In genomic region chr10:98445200-98445812, GRCh38 we compare ENCODE assay signal across 9 cellular contexts. TPM values are rescaled to one million over a fixed set of nuclear protein-coding genes. Genes with fewer than 3 reads are reported as not detected.
A peak's percentile ranks its signal among the peaks of the same experiment; 100 is the strongest.
DNase-seq lines count a peak whose midpoint lies in the region; ATAC-seq and TF ChIP-seq lines count a peak whose summit lies in the region.
"Had no signal": no experiment of that assay in that cellular context is flagged by ENCODE, and none has a peak within 500 bp of the region (broad histone marks: within the 10 kb centered on the region; RNA-seq: fewer than 3 reads in every experiment).

No MANE protein-coding gene starts in this region.

- no peak for ATAC-seq in GM18858 (IDR thresholded peaks at IDR 0.05; ENCODE audit: unreplicated experiment)
- ATAC-seq in body of pancreas = no peak

- peaks cover 3% of the 10 kb centered on the region for H3K4me1 ChIP-seq in iPS-15b (ENCODE audit: control insufficient read depth, insufficient read depth, low read length)
- H3K4me1 ChIP-seq in stomach smooth muscle (ENCODE audit: control insufficient read depth, insufficient read depth, low read length) = peaks cover 10% of the 10 kb centered on the region
- peaks cover 18% of the 10 kb centered on the region for H3K4me1 ChIP-seq in body of pancreas
- H3K4me1 ChIP-seq: BE2C had no signal

- peaks cover 48% of the 10 kb centered on the region for H3K4me1 Mint-ChIP-seq in activated CD4-positive, alpha-beta T cell treated with anti-CD3 and anti-CD28 coated beads, Interleukin-2, amount 10 ng/mL, durations not matched to agents 7 days and 5 days
- H3K4me1 Mint-ChIP-seq in activated T-helper 1 cell treated with anti-CD3 and anti-CD28 coated beads, Interleukin-12 subunit alpha, Interleukin-12 subunit beta, Interleukin-2, Interleukin-4 antibody, amounts not matched to agents 30 ng/mL and 10 ng/mL and 1 ng/mL, durations not matched to agents 14 hours and 24 hours and 36 hours (ENCODE audit: low read depth) = peaks cover 39% of the 10 kb centered on the region

- CTCF ChIA-PET in activated CD4-positive, alpha-beta T cell treated with anti-CD3 and anti-CD28 coated beads, Interleukin-2, amount 10 ng/mL, durations not matched to agents 7 days and 5 days (lab: Charles Lee) = interaction anchor here (1.0 to 3.1 kb wide), 2 partner anchors 22 to 23 kb away, joined by 5 to 10 read pairs; no protein-coding TSS in a partner anchor

- H3K4me3 ChIP-seq in iPS-15b (ENCODE audit: low read depth, low read length) = peak overlapping the region; percentile 69
- peak overlapping the region in 1 of 2 donors; percentile 89 for H3K4me3 ChIP-seq in stomach smooth muscle (ENCODE audit: low read length in 2 of 2)
- no peak overlapping the region for H3K4me3 ChIP-seq in body of pancreas

- peak overlapping the region; percentile 94 for H3K27ac Mint-ChIP-seq in activated CD4-positive, alpha-beta T cell treated with anti-CD3 and anti-CD28 coated beads, Interleukin-2, amount 10 ng/mL, durations not matched to agents 7 days and 5 days
- H3K27ac Mint-ChIP-seq in activated T-helper 1 cell treated with anti-CD3 and anti-CD28 coated beads, Interleukin-12 subunit alpha, Interleukin-12 subunit beta, Interleukin-2, Interleukin-4 antibody, amounts not matched to agents 30 ng/mL and 10 ng/mL and 1 ng/mL, durations not matched to agents 14 hours and 24 hours and 36 hours = peak overlapping the region; percentile 80

- TF ChIP-seq CTCF in body of pancreas (IDR thresholded peaks at IDR 0.05) = no peak

- peaks cover 36% of the 10 kb centered on the region for H3K36me3 Mint-ChIP-seq in activated CD4-positive, alpha-beta T cell treated with anti-CD3 and anti-CD28 coated beads, Interleukin-2, amount 10 ng/mL, durations not matched to agents 7 days and 5 days (ENCODE audit: low read depth)
- H3K36me3 Mint-ChIP-seq in activated T-helper 1 cell treated with anti-CD3 and anti-CD28 coated beads, Interleukin-12 subunit alpha, Interleukin-12 subunit beta, Interleukin-2, Interleukin-4 antibody, amounts not matched to agents 30 ng/mL and 10 ng/mL and 1 ng/mL, durations not matched to agents 14 hours and 24 hours and 36 hours (ENCODE audit: low read depth) = peaks cover 32% of the 10 kb centered on the region

- TF ChIP-seq POLR2A in body of pancreas (IDR thresholded peaks at IDR 0.05) = no peak

- WGBS in body of pancreas, 2 donors = 78 to 79% methylated on average over 10 of the region's 10 CpGs

- POLR2A ChIA-PET in activated CD4-positive, alpha-beta T cell treated with anti-CD3 and anti-CD28 coated beads, Interleukin-2, amount 10 ng/mL, durations not matched to agents 7 days and 5 days (lab: Charles Lee) = no interaction called here

- H3K27ac ChIP-seq in stomach smooth muscle (ENCODE audit: low read length) (peak overlapping the region; percentile 85), body of pancreas (peak overlapping the region in 2 of 4 donors; percentile 90 to 92)

- H3K27me3 ChIP-seq in iPS-15b (ENCODE audit: control insufficient read depth, insufficient read depth, low read length) (no peaks in the 10 kb centered on the region), stomach smooth muscle (ENCODE audit: control insufficient read depth in 1 of 2, insufficient read depth in 2 of 2, low read length in 2 of 2) (no peaks in the 10 kb centered on the region), body of pancreas (no peaks in the 10 kb centered on the region)
- H3K27me3 ChIP-seq: BE2C had no signal

- H3K36me3 ChIP-seq in iPS-15b (ENCODE audit: control insufficient read depth, insufficient read depth, low read length) (peaks cover 19% of the 10 kb centered on the region), stomach smooth muscle (ENCODE audit: control insufficient read depth in 2 of 2, insufficient read depth in 2 of 2, low read length in 2 of 2) (peaks cover 8 to 19% of the 10 kb centered on the region in 2 donors), body of pancreas (replicated peaks in 1 of 2; ENCODE audit: insufficient read depth in 1 of 2, low read depth in 2 of 2) (peaks cover 0 to 15% of the 10 kb centered on the region in 2 donors)
- H3K36me3 ChIP-seq: BE2C had no signal

- no peak for DNase-seq in activated CD4-positive, alpha-beta T cell treated with anti-CD3 and anti-CD28 coated beads, Interleukin-2, amount 10 ng/mL, durations not matched to agents 7 days and 5 days
- no peak for DNase-seq in activated CD4-positive, alpha-beta T cell treated with anti-CD3 and anti-CD28 coated beads for 48 hours
- no peak for DNase-seq in activated T-helper 1 cell treated with anti-CD3 and anti-CD28 coated beads, Interleukin-12 subunit alpha, Interleukin-12 subunit beta, Interleukin-2, Interleukin-4 antibody, amounts not matched to agents 30 ng/mL and 10 ng/mL and 1 ng/mL, durations not matched to agents 14 hours and 24 hours and 36 hours (ENCODE audit: low spot score)
- DNase-seq in body of pancreas (no peak), occipital lobe (lab: John Stamatoyannopoulos, UW) (no peak)
- DNase-seq: BE2C had no signal

- peaks cover 8% of the 10 kb centered on the region for H3K27me3 Mint-ChIP-seq in activated CD4-positive, alpha-beta T cell treated with anti-CD3 and anti-CD28 coated beads, Interleukin-2, amount 10 ng/mL, durations not matched to agents 7 days and 5 days
- peaks cover 11% of the 10 kb centered on the region for H3K27me3 Mint-ChIP-seq in activated T-helper 1 cell treated with anti-CD3 and anti-CD28 coated beads, Interleukin-12 subunit alpha, Interleukin-12 subunit beta, Interleukin-2, Interleukin-4 antibody, amounts not matched to agents 30 ng/mL and 10 ng/mL and 1 ng/mL, durations not matched to agents 14 hours and 24 hours and 36 hours (ENCODE audit: insufficient read depth)

- no peaks in the 10 kb centered on the region for H3K9me3 ChIP-seq in iPS-15b (ENCODE audit: control insufficient read depth, insufficient read depth, low read length)
- no peaks in the 10 kb centered on the region for H3K9me3 ChIP-seq in stomach smooth muscle (ENCODE audit: control insufficient read depth in 2 of 2, low read length in 2 of 2)
- no peaks in the 10 kb centered on the region for H3K9me3 ChIP-seq in body of pancreas
- H3K9me3 ChIP-seq: BE2C had no signal

- intact Hi-C loops in activated T-helper 1 cell treated with anti-CD3 and anti-CD28 coated beads, Interleukin-12 subunit alpha, Interleukin-12 subunit beta, Interleukin-2, Interleukin-4 antibody, amounts not matched to agents 30 ng/mL and 10 ng/mL and 1 ng/mL, durations not matched to agents 14 hours and 24 hours and 36 hours (cut with micrococcal nuclease) = loop anchor here (5.0 kb wide), 2 partner anchors 987 to 1172 kb away; partner anchors contain the start of gene GOT1
- intact Hi-C loops in body of pancreas (cut with DNase I) = no loop called here

- peak overlapping the region; percentile 94 for H3K4me3 Mint-ChIP-seq in activated CD4-positive, alpha-beta T cell treated with anti-CD3 and anti-CD28 coated beads, Interleukin-2, amount 10 ng/mL, durations not matched to agents 7 days and 5 days
- peak overlapping the region; percentile 92 for H3K4me3 Mint-ChIP-seq in activated T-helper 1 cell treated with anti-CD3 and anti-CD28 coated beads, Interleukin-12 subunit alpha, Interleukin-12 subunit beta, Interleukin-2, Interleukin-4 antibody, amounts not matched to agents 30 ng/mL and 10 ng/mL and 1 ng/mL, durations not matched to agents 14 hours and 24 hours and 36 hours

- no peaks in the 10 kb centered on the region for H3K9me3 Mint-ChIP-seq in activated CD4-positive, alpha-beta T cell treated with anti-CD3 and anti-CD28 coated beads, Interleukin-2, amount 10 ng/mL, durations not matched to agents 7 days and 5 days
- H3K9me3 Mint-ChIP-seq in activated T-helper 1 cell treated with anti-CD3 and anti-CD28 coated beads, Interleukin-12 subunit alpha, Interleukin-12 subunit beta, Interleukin-2, Interleukin-4 antibody, amounts not matched to agents 30 ng/mL and 10 ng/mL and 1 ng/mL, durations not matched to agents 14 hours and 24 hours and 36 hours = no peaks in the 10 kb centered on the region

- H3K9ac ChIP-seq in iPS-15b (ENCODE audit: low read depth, low read length) (no peak overlapping the region), stomach smooth muscle (ENCODE audit: low read length in 2 of 2) (peak overlapping the region in 1 of 2 donors; percentile 93)

RNA-seq across cellular contexts. Expression of gene HPS1, which starts 1.4 kb away (rescaled TPM):
- total RNA-seq in activated CD4-positive, alpha-beta T cell treated with anti-CD3 and anti-CD28 coated beads, Interleukin-2, amount 10 ng/mL, durations not matched to agents 7 days and 5 days = 100 to 1,000 TPM in 1 of 2 experiments, 10 to 100 TPM in 1; 95.5 to 102 TPM
- total RNA-seq in activated T-helper 1 cell treated with anti-CD3 and anti-CD28 coated beads, Interleukin-12 subunit alpha, Interleukin-12 subunit beta, Interleukin-2, Interleukin-4 antibody, amounts not matched to agents 30 ng/mL and 10 ng/mL and 1 ng/mL, durations not matched to agents 14 hours and 24 hours and 36 hours = 56.1 and 63.1 TPM in 2 replicates
- 10 to 100 TPM; 40.0 to 53.7 TPM for total RNA-seq in body of pancreas
- 11.1 TPM for total RNA-seq in occipital lobe

RNA-seq across cellular contexts. Expression of gene PYROXD2, which starts 30.3 kb away (rescaled TPM):
- total RNA-seq in activated CD4-positive, alpha-beta T cell treated with anti-CD3 and anti-CD28 coated beads, Interleukin-2, amount 10 ng/mL, durations not matched to agents 7 days and 5 days = 1 to 10 TPM; 6.2 to 10.0 TPM
- total RNA-seq in activated T-helper 1 cell treated with anti-CD3 and anti-CD28 coated beads, Interleukin-12 subunit alpha, Interleukin-12 subunit beta, Interleukin-2, Interleukin-4 antibody, amounts not matched to agents 30 ng/mL and 10 ng/mL and 1 ng/mL, durations not matched to agents 14 hours and 24 hours and 36 hours = 2.8 and 2.9 TPM in 2 replicates
- total RNA-seq in body of pancreas (1 to 10 TPM; 4.9 to 8.6 TPM), occipital lobe (1.4 TPM)
